19 cellular contexts compared by ENCODE assay signal in the genomic region with DNA sequence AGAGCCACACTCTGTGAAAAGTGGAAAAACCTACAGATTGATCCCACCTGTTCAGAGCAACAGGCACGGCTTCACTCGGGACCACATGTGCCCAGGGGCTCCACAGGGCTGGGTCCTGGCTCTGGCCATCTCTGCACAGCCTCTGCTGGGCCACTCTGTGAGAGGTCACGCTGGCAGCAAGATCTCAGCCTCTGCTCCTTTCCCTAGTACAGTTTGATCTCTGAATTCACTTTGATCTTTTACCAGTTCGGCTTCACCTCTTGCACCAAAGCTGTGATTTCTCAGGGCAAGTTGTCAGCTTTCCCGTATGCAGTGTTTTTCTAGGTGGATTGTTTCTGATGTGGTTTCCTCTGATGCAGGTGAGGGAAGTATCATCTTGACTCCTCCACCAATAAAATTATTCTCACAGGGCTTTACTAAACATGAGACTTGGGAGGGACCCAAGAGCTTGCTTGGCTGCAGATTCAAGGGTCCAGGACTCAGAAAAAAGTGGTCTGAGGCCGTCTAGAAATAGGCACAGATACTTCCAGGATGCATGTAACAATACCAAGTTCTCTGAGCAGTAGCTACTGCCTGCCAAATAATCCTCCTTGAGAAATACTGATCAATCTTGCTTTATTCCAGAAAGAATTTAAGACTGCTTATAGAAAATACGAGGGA. TPM values are rescaled to one million over a fixed set of nuclear protein-coding genes. Genes with fewer than 3 reads are reported as not detected.
DNase-seq lines count a peak whose midpoint lies in the region; ATAC-seq lines count a peak whose summit lies in the region.
"Had no signal": no experiment of that assay in that cellular context is flagged by ENCODE, and none has a peak within 500 bp of the region (broad histone marks: within the 10 kb centered on the region; RNA-seq: fewer than 3 reads in every experiment).

No MANE protein-coding gene starts in this region.

- H3K9me3 ChIP-seq in T-helper 17 cell (ENCODE audit: control insufficient read depth, low read length, poor library complexity, severe bottlenecking), result no peaks in the 10 kb centered on the region
- H3K9me3 ChIP-seq in effector memory CD4-positive, alpha-beta T cell (ENCODE audit: control insufficient read depth, low read length), result no peaks in the 10 kb centered on the region
- H3K9me3 ChIP-seq: right lobe of liver, transverse colon had no signal

- peaks cover 41% of the 10 kb centered on the region for H3K4me1 ChIP-seq in effector memory CD4-positive, alpha-beta T cell (ENCODE audit: control insufficient read depth, insufficient read depth, low read length, poor library complexity, severe bottlenecking)
- H3K4me1 ChIP-seq: right lobe of liver, transverse colon had no signal

- peak overlapping the region; percentile 63 for H3K4me3 Mint-ChIP-seq in activated naive CD8-positive, alpha-beta T cell
- H3K4me3 Mint-ChIP-seq in activated naive CD8-positive, alpha-beta T cell treated with anti-CD3 and anti-CD28 coated beads for 36 hours, result no peak overlapping the region
- H3K4me3 Mint-ChIP-seq in T-helper 17 cell, result peak overlapping the region; percentile 77

- no peak for DNase-seq in activated naive CD8-positive, alpha-beta T cell treated with anti-CD3 and anti-CD28 coated beads for 36 hours
- DNase-seq in T-helper 17 cell (no peak), substantia nigra (lab: John Stamatoyannopoulos, UW) (no peak), COLO668 (lab: John Stamatoyannopoulos, UW; ENCODE audit: unreplicated experiment) (no peak)
- DNase-seq in effector memory CD4-positive, alpha-beta T cell, result no peak
- DNase-seq: DMS 273 treated with DMSO at 0.1 percent for 48 hours; hippocampal formation; mesendoderm; NCI-H1436 treated with DMSO at 0.1 percent for 48 hours; NCI-H2227 treated with DMSO at 0.1 percent for 48 hours; right lobe of liver; stimulated activated CD4-positive, alpha-beta T cell treated with anti-CD3 and anti-CD28 coated beads, Interleukin-2, amount 100 ng/mL, for 24 hours; SW 1271; transverse colon had no signal

- no peaks in the 10 kb centered on the region for H3K9me3 Mint-ChIP-seq in activated naive CD8-positive, alpha-beta T cell (ENCODE audit: low read depth)
- H3K9me3 Mint-ChIP-seq in activated naive CD8-positive, alpha-beta T cell treated with anti-CD3 and anti-CD28 coated beads for 36 hours, result no peaks in the 10 kb centered on the region

- peaks cover 50% of the 10 kb centered on the region for H3K4me1 Mint-ChIP-seq in activated naive CD8-positive, alpha-beta T cell (ENCODE audit: low read depth)
- H3K4me1 Mint-ChIP-seq in activated naive CD8-positive, alpha-beta T cell treated with anti-CD3 and anti-CD28 coated beads for 36 hours, result peaks cover 48% of the 10 kb centered on the region
- H3K4me1 Mint-ChIP-seq in T-helper 17 cell, result peaks cover 42% of the 10 kb centered on the region

- H3K27ac ChIP-seq in effector memory CD4-positive, alpha-beta T cell (ENCODE audit: insufficient read depth, low read length, poor library complexity, severe bottlenecking), result peak overlapping the region; percentile 45
- peak overlapping the region; percentile 26 for H3K27ac ChIP-seq in substantia nigra (ENCODE audit: low read depth, low read length, poor library complexity, severe bottlenecking)
- H3K27ac ChIP-seq: right lobe of liver, transverse colon had no signal

- no peaks in the 10 kb centered on the region for H3K27me3 Mint-ChIP-seq in activated naive CD8-positive, alpha-beta T cell
- H3K27me3 Mint-ChIP-seq in activated naive CD8-positive, alpha-beta T cell treated with anti-CD3 and anti-CD28 coated beads for 36 hours, result no peaks in the 10 kb centered on the region
- no peaks in the 10 kb centered on the region for H3K27me3 Mint-ChIP-seq in T-helper 17 cell

- ATAC-seq in T-helper 17 cell (peak; percentile 94), GM19455 (IDR thresholded peaks at IDR 0.05; ENCODE audit: unreplicated experiment) (no peak), GM18867 (IDR thresholded peaks at IDR 0.05; ENCODE audit: unreplicated experiment) (no peak)
- ATAC-seq: HCT116 had no signal

- peaks cover 8% of the 10 kb centered on the region for H3K36me3 Mint-ChIP-seq in activated naive CD8-positive, alpha-beta T cell
- H3K36me3 Mint-ChIP-seq in activated naive CD8-positive, alpha-beta T cell treated with anti-CD3 and anti-CD28 coated beads for 36 hours, result no peaks in the 10 kb centered on the region
- peaks cover 3% of the 10 kb centered on the region for H3K36me3 Mint-ChIP-seq in T-helper 17 cell (ENCODE audit: low read depth)

- H3K27me3 ChIP-seq in effector memory CD4-positive, alpha-beta T cell (replicated peaks; ENCODE audit: control insufficient read depth, insufficient read depth, low read length, poor library complexity, severe bottlenecking), result no peaks in the 10 kb centered on the region
- H3K27me3 ChIP-seq: right lobe of liver, transverse colon had no signal

- peak overlapping the region; percentile 43 for H3K27ac Mint-ChIP-seq in activated naive CD8-positive, alpha-beta T cell
- H3K27ac Mint-ChIP-seq in activated naive CD8-positive, alpha-beta T cell treated with anti-CD3 and anti-CD28 coated beads for 36 hours, result no peak overlapping the region
- peak overlapping the region; percentile 98 for H3K27ac Mint-ChIP-seq in T-helper 17 cell

- H3K36me3 ChIP-seq in effector memory CD4-positive, alpha-beta T cell (ENCODE audit: control insufficient read depth, insufficient read depth, low read length), result peaks cover 11% of the 10 kb centered on the region

- no peak overlapping the region for H3K4me3 ChIP-seq in effector memory CD4-positive, alpha-beta T cell (ENCODE audit: insufficient read depth, low read depth, low read length, poor library complexity, severe bottlenecking)
- H3K4me3 ChIP-seq: right lobe of liver, transverse colon had no signal

RNA-seq across cellular contexts. Expression of gene ALDH3A1, which starts 24.0 kb away (rescaled TPM):
- total RNA-seq in activated naive CD8-positive, alpha-beta T cell treated with anti-CD3 and anti-CD28 coated beads for 36 hours, result under 1 TPM; 0.34 to 0.47 TPM
- not detected for total RNA-seq in T-helper 17 cell

RNA-seq across cellular contexts. Expression of gene SLC47A2, which starts 55.7 kb away (rescaled TPM):
- total RNA-seq in activated naive CD8-positive, alpha-beta T cell treated with anti-CD3 and anti-CD28 coated beads for 36 hours, result not detected
- total RNA-seq in T-helper 17 cell, result not detected
- total RNA-seq: kidney epithelial cell, right lobe of liver had no signal
